In genomic region chr12:44848771-44849085, GRCh38 we compare ENCODE assay signal across 1 cellular context.
TF ChIP-seq lines count a peak whose summit lies in the region.

No MANE protein-coding gene starts in this region.

TF ChIP-seq in WTC11, 78 proteins besides CTCF, POLR2A, EP300 and RAD21 (continued from another document):
- TF ChIP-seq ZNF425 (CRISPR knock-in tag; conservative IDR thresholded peaks at IDR 0.05) (no peak), ETV6 (CRISPR knock-in tag; IDR thresholded peaks at IDR 0.05) (no peak), ZNF396 (CRISPR knock-in tag; IDR thresholded peaks at IDR 0.05; ENCODE audit: borderline replicate concordance) (no peak), NR1H2 (CRISPR knock-in tag; IDR thresholded peaks at IDR 0.05) (no peak), MXD4 (CRISPR knock-in tag; IDR thresholded peaks at IDR 0.05; ENCODE audit: borderline replicate concordance) (no peak), ZNF532 (CRISPR knock-in tag; IDR thresholded peaks at IDR 0.05; ENCODE audit: borderline replicate concordance) (no peak), MYBL2 (CRISPR knock-in tag; IDR thresholded peaks at IDR 0.05) (no peak)
